8 cellular contexts compared by ENCODE assay signal in the genomic region with DNA sequence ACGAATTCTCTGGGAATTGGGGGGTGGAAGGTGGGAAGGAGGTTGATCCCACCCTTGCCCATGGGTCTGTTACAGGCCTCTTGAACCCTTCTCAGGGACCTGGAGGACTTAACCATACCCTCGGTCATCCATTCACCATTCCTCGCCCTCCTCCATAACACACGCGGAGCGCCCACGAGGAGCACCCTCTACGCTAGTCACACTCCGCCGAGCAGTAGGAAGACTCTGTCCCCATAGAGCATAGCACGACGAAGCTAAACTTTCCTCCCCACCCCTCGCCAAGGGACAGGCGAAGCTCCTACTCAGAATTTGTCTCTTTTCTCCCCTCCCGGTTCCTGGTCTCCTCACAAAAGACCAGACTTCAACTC. TPM values are rescaled to one million over a fixed set of nuclear protein-coding genes. Genes with fewer than 3 reads are reported as not detected.
A peak's percentile ranks its signal among the peaks of the same experiment; 100 is the strongest.
DNase-seq lines count a peak whose midpoint lies in the region; ATAC-seq, FAIRE-seq and TF ChIP-seq lines count a peak whose summit lies in the region.

No MANE protein-coding gene starts in this region.

- no peak for DNase-seq in Caco-2
- DNase-seq in Panc1 (ENCODE audit: low read depth, low spot score) = no peak
- DNase-seq in epithelial cell of proximal tubule (ENCODE audit: low read depth) = no peak
- DNase-seq in pancreas = peak in 1 of 6 donors; percentile 23
- no peak for DNase-seq in hepatic stellate cell (ENCODE audit: low spot score)
- DNase-seq in NCI-H1930 (lab: John Stamatoyannopoulos, UW) = no peak

- peak overlapping the region; percentile 78 for H3K4me3 Mint-ChIP-seq in Caco-2 (ENCODE audit: unreplicated experiment)

- ATAC-seq in Panc1 (peak; percentile 15; the same call in 1 of the 2 replicates), pancreas (no peak), HG03354 (IDR thresholded peaks at IDR 0.05; ENCODE audit: poor library complexity, severe bottlenecking, unreplicated experiment) (no peak), GM21423 (IDR thresholded peaks at IDR 0.05; ENCODE audit: unreplicated experiment) (no peak)

- CTCF ChIA-PET in Caco-2 (lab: Charles Lee) (no interaction called here), Panc1 (lab: Charles Lee) (no interaction called here)

- no peaks in the 10 kb centered on the region for H3K27me3 Mint-ChIP-seq in Caco-2 (ENCODE audit: insufficient read depth, unreplicated experiment)

- intact Hi-C loops in Caco-2 (cut with micrococcal nuclease; ENCODE audit: unreplicated experiment) = loop anchor here (5.0 to 10.0 kb wide), 2 partner anchors 134 to 436 kb away; a partner anchor contains a TSS
- intact Hi-C loops in Panc1 (cut with micrococcal nuclease; ENCODE audit: unreplicated experiment) = no loop called here
- intact Hi-C loops in pancreas (cut with DNase I) = no loop called here

- H3K27ac ChIP-seq in Panc1 (ENCODE audit: low read length) (peak overlapping the region; percentile 95), pancreas (peak overlapping the region; percentile 97 to 99 (median 98))

- in situ Hi-C loops in Panc1 (cut with HindIII; ENCODE audit: low pct_unique_long_range_greater_than_20kb, low sequenced_read_pairs) = no loop called here

- TSS peak; percentile 75 for BruUV-seq in Caco-2 (replicated peaks; lab: Mats Ljungman, UMichigan)
- no TSS peak for BruUV-seq in Panc1 (replicated peaks; lab: Mats Ljungman, UMichigan)

- no peaks in the 10 kb centered on the region for H3K27me3 ChIP-seq in Caco-2 (replicated peaks; ENCODE audit: control insufficient read depth, insufficient read depth, low read length)
- H3K27me3 ChIP-seq in Panc1 (ENCODE audit: control insufficient read depth, insufficient read depth, low read length) = no peaks in the 10 kb centered on the region
- H3K27me3 ChIP-seq in pancreas = no peaks in the 10 kb centered on the region

- no peaks in the 10 kb centered on the region for H3K9me3 ChIP-seq in Caco-2
- H3K9me3 ChIP-seq in Panc1 (ENCODE audit: control insufficient read depth, insufficient read depth, low read depth, low read length) = no peaks in the 10 kb centered on the region
- no peaks in the 10 kb centered on the region for H3K9me3 ChIP-seq in pancreas

- WGBS in pancreas, 2 donors = 90 to 92% methylated on average over 15 of the region's 15 CpGs

- peaks cover 33% of the 10 kb centered on the region for H3K4me1 Mint-ChIP-seq in Caco-2 (ENCODE audit: low read depth, unreplicated experiment)

- no peak for TF ChIP-seq CTCF in Caco-2 (IDR thresholded peaks at IDR 0.05; ENCODE audit: insufficient read depth in 1 of 2, low read depth in 1 of 2, low read length in 1 of 2, severe bottlenecking in 1 of 2, unreplicated experiment in 1 of 2)
- no peak for TF ChIP-seq CTCF in Panc1 (IDR thresholded peaks at IDR 0.05)
- TF ChIP-seq CTCF in epithelial cell of proximal tubule (conservative IDR thresholded peaks at IDR 0.05; ENCODE audit: low read depth, low read length) = no peak
- no peak for TF ChIP-seq CTCF in pancreas (IDR thresholded peaks at IDR 0.05)

- peak overlapping the region; percentile 90 for H3K4me3 ChIP-seq in Caco-2 (ENCODE audit: low read depth, low read length)
- H3K4me3 ChIP-seq in Panc1 (ENCODE audit: low read depth in 2 of 2, low read length in 2 of 2) = peak overlapping the region; percentile 80 to 92
- H3K4me3 ChIP-seq in epithelial cell of proximal tubule (ENCODE audit: low read depth, low read length) = peak overlapping the region; percentile 92
- peak overlapping the region; percentile 80 to 99 (median 98) for H3K4me3 ChIP-seq in pancreas

- H3K27ac Mint-ChIP-seq in Caco-2 (ENCODE audit: unreplicated experiment) = peak overlapping the region; percentile 68

- no peak for FAIRE-seq in pancreas (lab: Jason Lieb, UNC)

- no peaks in the 10 kb centered on the region for H3K36me3 Mint-ChIP-seq in Caco-2 (ENCODE audit: insufficient read depth, unreplicated experiment)

- no peaks in the 10 kb centered on the region for H3K36me3 ChIP-seq in Caco-2 (ENCODE audit: control insufficient read depth, insufficient read depth, low read length)
- 0 out of 2 replicates have a peak, but pooled peaks cover 4% of the 10 kb centered on the region for H3K36me3 ChIP-seq in Panc1 (ENCODE audit: control insufficient read depth, insufficient read depth, low read length)
- H3K36me3 ChIP-seq in pancreas = no peaks in the 10 kb centered on the region

- H3K9me3 Mint-ChIP-seq in Caco-2 (ENCODE audit: unreplicated experiment) = no peaks in the 10 kb centered on the region

- POLR2A ChIA-PET in Caco-2 (lab: Charles Lee) (interaction anchor here (0.6 kb wide), 1 partner anchor 585 kb away, joined by 4 read pairs; no protein-coding TSS in a partner anchor), Panc1 (lab: Charles Lee) (no interaction called here)

- peaks cover 42% of the 10 kb centered on the region for H3K4me1 ChIP-seq in Caco-2
- peaks cover 9% of the 10 kb centered on the region; the same call in 1 of the 2 replicates for H3K4me1 ChIP-seq in Panc1 (ENCODE audit: control insufficient read depth, insufficient read depth, low read length)
- H3K4me1 ChIP-seq in pancreas = peaks cover 0 to 27% (median 9%) of the 10 kb centered on the region in 3 donors

RNA-seq across cellular contexts. Expression of a gene that starts 0.6 kb away (rescaled TPM):
- 42.8 and 49.4 TPM in 2 replicates for total RNA-seq in Caco-2 (2022)
- total RNA-seq in Panc1 (2021; ENCODE audit: unreplicated experiment) = 57.7 TPM
- 24.1 TPM for polyA plus RNA-seq in Panc1 (2012; ENCODE audit: insufficient read length)
- 14.1 and 15.1 TPM in 2 replicates for total RNA-seq in epithelial cell of proximal tubule
- total RNA-seq in pancreas = 10 to 100 TPM; 23.8 to 42.0 (median 33.8) TPM
- 10 to 100 TPM; 28.9 to 31.4 TPM for polyA plus RNA-seq in pancreas
